ENCODE assay signal across 14 cellular contexts in the genomic region with DNA sequence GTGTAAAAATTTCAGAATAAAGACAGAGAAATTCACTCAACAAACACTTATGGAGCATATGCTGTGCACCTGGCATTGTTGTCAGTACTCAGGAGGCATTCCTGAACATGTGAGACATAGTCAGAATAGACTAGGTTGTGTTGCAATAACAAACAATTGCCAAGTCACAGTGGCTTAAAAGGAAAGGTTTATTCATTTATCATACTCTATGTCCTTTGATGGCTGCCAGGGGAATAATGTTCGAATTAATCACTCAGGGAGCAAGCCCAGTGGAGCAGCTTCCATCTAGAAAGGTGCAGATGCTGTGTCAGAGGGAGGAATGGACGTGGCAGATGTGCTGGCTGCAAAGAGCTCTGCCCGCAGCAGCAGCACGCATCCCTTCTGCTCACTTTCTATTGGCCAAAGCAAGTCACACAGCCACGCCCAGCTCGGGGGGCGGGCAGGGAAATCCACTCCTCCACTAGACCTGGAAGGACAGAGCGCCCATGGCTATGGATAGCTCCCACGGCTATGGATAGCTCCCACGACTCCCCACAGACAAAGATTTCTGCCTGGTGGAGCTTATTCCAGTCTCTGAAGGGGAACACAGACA.
"Had no signal": no experiment of that assay in that cellular context is flagged by ENCODE, and none has a peak within 500 bp of the region (broad histone marks: within the 10 kb centered on the region; RNA-seq: fewer than 3 reads in every experiment).

No MANE protein-coding gene starts in this region.

- H3K36me3 ChIP-seq: left lung, prostate gland, spleen, transverse colon had no signal

- DNase-seq: activated CD4-positive, alpha-beta T cell treated with anti-CD3 and anti-CD28 coated beads, Interleukin-2, amount 10 ng/mL, durations not matched to agents 24 days and 14 days; activated naive CD4-positive, alpha-beta T cell treated with Interleukin-2 at 50 U/mL for 16 hours; cortex of kidney; effector memory CD4-positive, alpha-beta T cell; head of caudate nucleus; left lung; natural killer cell; spleen; stimulated activated CD4-positive, alpha-beta T cell treated with anti-CD3 and anti-CD28 coated beads, Interleukin-1b, Interleukin-23, amount 100 ng/mL, for 48 hours; stimulated activated naive B cell treated with anti-CD40 and anti-IgM and Interleukin-4, amounts not matched to agents 10 μg/mL and 1 μg/mL and 100 μg/mL, for 72 hours; transverse colon had no signal

- H3K9me3 ChIP-seq: left lung, prostate gland, transverse colon had no signal

- H3K27me3 ChIP-seq: foreskin keratinocyte, left lung, spleen, transverse colon had no signal

- H3K27ac ChIP-seq: foreskin keratinocyte, left lung, prostate gland, spleen, transverse colon had no signal

- ATAC-seq: foreskin keratinocyte; left lung; natural killer cell; sciatic nerve; stimulated activated naive B cell treated with anti-CD40 and anti-IgM and Interleukin-4, amounts not matched to agents 10 μg/mL and 1 μg/mL and 100 μg/mL, for 72 hours had no signal

- H3K4me1 ChIP-seq: foreskin keratinocyte, left lung, prostate gland, transverse colon had no signal

- H3K4me3 ChIP-seq: left lung, prostate gland, spleen, transverse colon had no signal
